29 cellular contexts compared by ENCODE assay signal in the genomic region with DNA sequence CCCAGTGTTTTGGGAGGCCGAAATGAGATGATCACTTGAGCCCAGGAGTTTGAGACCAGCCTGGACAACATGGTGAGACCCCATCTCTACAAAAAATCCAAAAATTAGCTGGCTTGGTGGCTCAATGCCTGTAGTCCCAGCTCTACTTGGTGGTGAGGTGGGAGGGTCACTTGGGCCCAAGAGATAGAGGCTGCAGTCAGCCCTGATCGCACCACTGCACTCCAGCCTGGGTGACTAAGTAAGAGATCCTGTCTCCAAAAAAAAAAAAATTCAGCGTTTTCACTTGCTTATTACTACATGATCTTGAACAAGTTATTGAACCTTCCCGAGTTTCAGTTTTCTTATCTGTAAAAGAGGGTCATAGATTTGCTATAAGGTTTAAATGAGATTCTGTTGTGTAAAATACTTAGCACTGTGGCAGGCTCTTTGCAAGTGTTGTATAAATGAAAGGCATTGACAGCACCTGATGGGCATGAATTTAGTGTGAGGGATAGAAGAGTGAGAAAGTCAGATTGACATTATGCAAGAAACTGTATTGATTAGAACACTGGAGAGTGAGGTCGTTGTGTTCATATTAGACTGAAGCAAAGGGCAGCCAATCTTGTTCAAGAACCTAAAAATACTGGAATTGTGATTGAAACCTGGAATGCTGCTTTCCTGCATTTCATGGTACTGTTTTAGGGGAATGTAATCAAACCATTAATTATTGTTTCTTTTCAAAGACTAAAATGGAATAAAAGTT.
"Had no signal": no experiment of that assay in that cellular context is flagged by ENCODE, and none has a peak within 500 bp of the region (broad histone marks: within the 10 kb centered on the region; RNA-seq: fewer than 3 reads in every experiment).

No MANE protein-coding gene starts in this region.

- H3K36me3 Mint-ChIP-seq: activated naive CD4-positive, alpha-beta T cell treated with anti-CD3 and anti-CD28 coated beads, Interleukin-2, amount 50 U/mL, for 72 hours; WTC11 had no signal

- H3K27me3 Mint-ChIP-seq: activated CD4-positive, alpha-beta T cell treated with anti-CD3 and anti-CD28 coated beads, Interleukin-2, amount 10 ng/mL, durations not matched to agents 24 days and 14 days; activated CD8-positive, alpha-beta memory T cell treated with anti-CD3 and anti-CD28 coated beads, Interleukin-2, amount 10 ng/mL, durations not matched to agents 7 days and 5 days; activated naive CD8-positive, alpha-beta T cell treated with anti-CD3 and anti-CD28 coated beads, Interleukin-2, amount 50 U/mL, for 24 hours; activated T-cell treated with anti-CD3 and anti-CD28 coated beads, Interleukin-2, amount 50 U/mL, for 24 hours; brain; central memory CD8-positive, alpha-beta T cell had no signal

- FAIRE-seq: astrocyte had no signal

- ATAC-seq: activated CD8-positive, alpha-beta memory T cell treated with anti-CD3 and anti-CD28 coated beads, Interleukin-2, amount 10 ng/mL, durations not matched to agents 7 days and 5 days; activated naive CD4-positive, alpha-beta T cell treated with anti-CD3 and anti-CD28 coated beads, Interleukin-2, amount 50 U/mL, for 72 hours; activated naive CD8-positive, alpha-beta T cell treated with anti-CD3 and anti-CD28 coated beads, Interleukin-2, amount 50 U/mL, for 24 hours; Panc1; WTC11 had no signal

- H3K4me3 Mint-ChIP-seq: activated CD4-positive, alpha-beta T cell treated with anti-CD3 and anti-CD28 coated beads, Interleukin-2, amount 10 ng/mL, durations not matched to agents 24 days and 14 days; activated CD8-positive, alpha-beta memory T cell treated with anti-CD3 and anti-CD28 coated beads, Interleukin-2, amount 10 ng/mL, durations not matched to agents 7 days and 5 days; activated naive CD8-positive, alpha-beta T cell treated with anti-CD3 and anti-CD28 coated beads, Interleukin-2, amount 50 U/mL, for 24 hours; activated T-cell treated with anti-CD3 and anti-CD28 coated beads, Interleukin-2, amount 50 U/mL, for 24 hours; activated T-helper 1 cell treated with anti-CD3 and anti-CD28 coated beads, Interleukin-12 subunit alpha, Interleukin-12 subunit beta, Interleukin-2, Interleukin-4 antibody, amounts not matched to agents 30 ng/mL and 10 ng/mL and 1 ng/mL, durations not matched to agents 14 hours and 24 hours and 36 hours; brain; central memory CD8-positive, alpha-beta T cell; T-helper 1 cell treated with Interleukin-12 subunit alpha and Interleukin-12 subunit beta and Interleukin-4 antibody, amounts not matched to agents 30 μg/mL and 1 μg/mL, for 36 hours; WTC11 had no signal

- H3K9me3 Mint-ChIP-seq: activated CD4-positive, alpha-beta T cell treated with anti-CD3 and anti-CD28 coated beads, Interleukin-2, amount 10 ng/mL, durations not matched to agents 24 days and 14 days; activated naive CD4-positive, alpha-beta T cell treated with anti-CD3 and anti-CD28 coated beads, Interleukin-2, amount 50 U/mL, for 72 hours; activated naive CD8-positive, alpha-beta T cell treated with anti-CD3 and anti-CD28 coated beads, Interleukin-2, amount 50 U/mL, for 24 hours; activated T-cell treated with anti-CD3 and anti-CD28 coated beads, Interleukin-2, amount 50 U/mL, for 24 hours; activated T-helper 1 cell treated with anti-CD3 and anti-CD28 coated beads, Interleukin-12 subunit alpha, Interleukin-12 subunit beta, Interleukin-2, Interleukin-4 antibody, amounts not matched to agents 30 ng/mL and 10 ng/mL and 1 ng/mL, durations not matched to agents 14 hours and 24 hours and 36 hours; brain; central memory CD8-positive, alpha-beta T cell; T-helper 1 cell treated with Interleukin-12 subunit alpha and Interleukin-12 subunit beta and Interleukin-4 antibody, amounts not matched to agents 30 μg/mL and 1 μg/mL, for 36 hours; WTC11 had no signal

- H3K4me1 Mint-ChIP-seq: activated CD8-positive, alpha-beta memory T cell treated with anti-CD3 and anti-CD28 coated beads, Interleukin-2, amount 10 ng/mL, durations not matched to agents 7 days and 5 days; brain; central memory CD8-positive, alpha-beta T cell had no signal

- DNase-seq: activated CD4-positive, alpha-beta T cell treated with anti-CD3 and anti-CD28 coated beads for 1 hour; activated CD4-positive, alpha-beta T cell treated with anti-CD3 and anti-CD28 coated beads, Interleukin-2, amount 10 ng/mL, durations not matched to agents 24 days and 14 days; activated CD4-positive, alpha-beta T cell treated with anti-CD3 and anti-CD28 coated beads, Interleukin-2, amount 50 U/mL, for 48 hours; activated CD8-positive, alpha-beta memory T cell treated with anti-CD3 and anti-CD28 coated beads, Interleukin-2, amount 10 ng/mL, durations not matched to agents 7 days and 5 days; activated effector memory CD4-positive, alpha-beta T cell treated with Interleukin-2 at 50 U/mL for 16 hours; activated naive CD4-positive, alpha-beta T cell; activated naive CD8-positive, alpha-beta T cell treated with anti-CD3 and anti-CD28 coated beads, Interleukin-2, amount 50 U/mL, for 24 hours; activated T-cell treated with anti-CD3 and anti-CD28 coated beads, Interleukin-2, amount 50 U/mL, for 24 hours; amniotic stem cell; Karpas-422; MM.1S; NCI-H1105 treated with DMSO at 0.1 percent for 48 hours; NCI-H1436 treated with DMSO at 0.1 percent for 48 hours; NCI-H187; NCI-H2081; NCI-H2171; NCI-H226; NCI-H526 treated with DMSO at 0.1 percent for 48 hours; NCI-H82; OCI-M1; SHP77 treated with DMSO at 0.1 percent for 48 hours had no signal

- H3K27ac Mint-ChIP-seq: activated CD4-positive, alpha-beta T cell treated with anti-CD3 and anti-CD28 coated beads, Interleukin-2, amount 10 ng/mL, durations not matched to agents 24 days and 14 days; activated CD8-positive, alpha-beta memory T cell treated with anti-CD3 and anti-CD28 coated beads, Interleukin-2, amount 10 ng/mL, durations not matched to agents 7 days and 5 days; activated naive CD4-positive, alpha-beta T cell treated with anti-CD3 and anti-CD28 coated beads, Interleukin-2, amount 50 U/mL, for 72 hours; activated naive CD8-positive, alpha-beta T cell treated with anti-CD3 and anti-CD28 coated beads, Interleukin-2, amount 50 U/mL, for 24 hours; activated T-cell treated with anti-CD3 and anti-CD28 coated beads, Interleukin-2, amount 50 U/mL, for 24 hours; activated T-helper 1 cell treated with anti-CD3 and anti-CD28 coated beads, Interleukin-12 subunit alpha, Interleukin-12 subunit beta, Interleukin-2, Interleukin-4 antibody, amounts not matched to agents 30 ng/mL and 10 ng/mL and 1 ng/mL, durations not matched to agents 14 hours and 24 hours and 36 hours; brain; T-helper 1 cell treated with Interleukin-12 subunit alpha and Interleukin-12 subunit beta and Interleukin-4 antibody, amounts not matched to agents 30 μg/mL and 1 μg/mL, for 36 hours; WTC11 had no signal
